Comparison of ENCODE assay signal across 12 cellular contexts in the genomic region with DNA sequence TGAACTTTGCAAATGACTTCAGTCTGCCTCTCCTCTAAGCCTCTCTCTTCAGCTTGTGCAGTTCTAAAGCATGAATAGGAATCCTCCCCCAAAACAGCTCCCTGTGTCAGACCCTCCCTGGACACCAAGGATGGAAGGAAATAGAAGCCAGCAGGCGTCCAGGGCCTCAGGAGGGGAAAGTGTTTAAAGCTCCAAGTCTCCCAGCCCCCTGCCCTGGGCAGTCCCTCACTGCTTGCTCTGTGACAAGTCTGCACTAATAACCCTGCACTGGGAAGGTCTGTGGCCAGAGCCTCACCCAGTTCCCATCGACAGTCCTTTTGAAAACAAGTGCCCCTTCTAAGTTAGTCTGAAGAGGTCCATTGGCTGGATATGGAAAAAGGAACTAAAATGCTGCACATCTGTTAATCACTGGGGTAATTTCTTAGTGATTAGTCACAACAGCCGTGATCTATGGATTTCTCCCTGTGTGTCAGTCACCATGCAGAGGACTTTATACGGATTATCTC.
DNase-seq lines count a peak whose midpoint lies in the region; TF ChIP-seq lines count a peak whose summit lies in the region.
"Had no signal": no experiment of that assay in that cellular context is flagged by ENCODE, and none has a peak within 500 bp of the region (broad histone marks: within the 10 kb centered on the region; RNA-seq: fewer than 3 reads in every experiment).

No MANE protein-coding gene starts in this region.

- POLR2A ChIA-PET in activated CD4-positive, alpha-beta memory T cell treated with anti-CD3 and anti-CD28 coated beads, Interleukin-2, amount 10 ng/mL, durations not matched to agents 7 days and 5 days (lab: Charles Lee) = no interaction called here

- H3K4me1 Mint-ChIP-seq in activated CD4-positive, alpha-beta memory T cell treated with anti-CD3 and anti-CD28 coated beads, Interleukin-2, amount 10 ng/mL, durations not matched to agents 7 days and 5 days = no peaks in the 10 kb centered on the region
- no peaks in the 10 kb centered on the region for H3K4me1 Mint-ChIP-seq in activated T-cell treated with anti-CD3 and anti-CD28 coated beads, Interleukin-2, amount 50 U/mL, for 24 hours (ENCODE audit: low read depth)
- no peaks in the 10 kb centered on the region for H3K4me1 Mint-ChIP-seq in Calu3 (ENCODE audit: low read depth, unreplicated experiment)

- no peaks in the 10 kb centered on the region for H4K20me1 ChIP-seq in fibroblast of lung (ENCODE audit: control insufficient read depth, extremely low read depth, insufficient read depth, low read length)

- peak overlapping the region; percentile 18 for H2AFZ ChIP-seq in fibroblast of lung (ENCODE audit: low read length)

- BruUV-seq in Calu3 (replicated peaks; lab: Mats Ljungman, UMichigan) = no TSS peak

- H3K27me3 ChIP-seq in fibroblast of lung (ENCODE audit: control insufficient read depth, insufficient read depth, low read length) (no peaks in the 10 kb centered on the region), vagina (no peaks in the 10 kb centered on the region)

- CTCF ChIA-PET in activated CD4-positive, alpha-beta memory T cell treated with anti-CD3 and anti-CD28 coated beads, Interleukin-2, amount 10 ng/mL, durations not matched to agents 7 days and 5 days (lab: Charles Lee) = no interaction called here
- CTCF ChIA-PET in Calu3 (lab: Charles Lee) = no interaction called here

- TF ChIP-seq CTCF in fibroblast of lung (conservative IDR thresholded peaks at IDR 0.05 in 1 of 2, IDR thresholded peaks at IDR 0.05 in 1 of 2; ENCODE audit: low read depth in 1 of 2, low read length in 2 of 2) (no peak), vagina (IDR thresholded peaks at IDR 0.05) (no peak), Calu3 (IDR thresholded peaks at IDR 0.05; ENCODE audit: unreplicated experiment) (no peak)

- no peaks in the 10 kb centered on the region for H3K36me3 ChIP-seq in fibroblast of lung (ENCODE audit: control insufficient read depth, insufficient read depth, low read length)
- no peaks in the 10 kb centered on the region for H3K36me3 ChIP-seq in vagina

- no peaks in the 10 kb centered on the region for H3K36me3 Mint-ChIP-seq in activated CD4-positive, alpha-beta memory T cell treated with anti-CD3 and anti-CD28 coated beads, Interleukin-2, amount 10 ng/mL, durations not matched to agents 7 days and 5 days (ENCODE audit: low read depth)
- H3K36me3 Mint-ChIP-seq in activated T-cell treated with anti-CD3 and anti-CD28 coated beads, Interleukin-2, amount 50 U/mL, for 24 hours (ENCODE audit: low read depth) = no peaks in the 10 kb centered on the region
- no peaks in the 10 kb centered on the region for H3K36me3 Mint-ChIP-seq in Calu3 (ENCODE audit: insufficient read depth, unreplicated experiment)

- H3K4me3 ChIP-seq in fibroblast of lung (replicated peaks in 1 of 4; ENCODE audit: control extremely low read depth in 1 of 4, insufficient read depth in 1 of 4, low read depth in 3 of 4, low read length in 4 of 4) (no peak overlapping the region), vagina (no peak overlapping the region)

- no peak for TF ChIP-seq POLR2A in vagina (IDR thresholded peaks at IDR 0.05)

- no peak overlapping the region for H3K27ac Mint-ChIP-seq in activated CD4-positive, alpha-beta memory T cell treated with anti-CD3 and anti-CD28 coated beads, Interleukin-2, amount 10 ng/mL, durations not matched to agents 7 days and 5 days
- no peak overlapping the region for H3K27ac Mint-ChIP-seq in activated T-cell treated with anti-CD3 and anti-CD28 coated beads, Interleukin-2, amount 50 U/mL, for 24 hours
- H3K27ac Mint-ChIP-seq in Calu3 (ENCODE audit: unreplicated experiment) = no peak overlapping the region

- H3K4me2 ChIP-seq in fibroblast of lung (ENCODE audit: extremely low read depth, insufficient read depth, low read length) = peak overlapping the region; percentile 75

- H3K9me3 Mint-ChIP-seq in activated CD4-positive, alpha-beta memory T cell treated with anti-CD3 and anti-CD28 coated beads, Interleukin-2, amount 10 ng/mL, durations not matched to agents 7 days and 5 days = peaks cover 8% of the 10 kb centered on the region
- H3K9me3 Mint-ChIP-seq in activated T-cell treated with anti-CD3 and anti-CD28 coated beads, Interleukin-2, amount 50 U/mL, for 24 hours = peaks cover 5% of the 10 kb centered on the region
- peaks cover 21% of the 10 kb centered on the region for H3K9me3 Mint-ChIP-seq in Calu3 (ENCODE audit: low read depth, unreplicated experiment)

- H3K4me3 Mint-ChIP-seq in activated CD4-positive, alpha-beta memory T cell treated with anti-CD3 and anti-CD28 coated beads, Interleukin-2, amount 10 ng/mL, durations not matched to agents 7 days and 5 days = no peak overlapping the region
- H3K4me3 Mint-ChIP-seq in activated T-cell treated with anti-CD3 and anti-CD28 coated beads, Interleukin-2, amount 50 U/mL, for 24 hours = no peak overlapping the region
- H3K4me3 Mint-ChIP-seq in Calu3 (ENCODE audit: low read depth, unreplicated experiment) = no peak overlapping the region

- no peak overlapping the region for H3K9ac ChIP-seq in fibroblast of lung (ENCODE audit: insufficient read depth, low read length)

- H3K9me3 ChIP-seq in fibroblast of lung (ENCODE audit: control insufficient read depth, insufficient read depth, low read depth, low read length) (no peaks in the 10 kb centered on the region), vagina (no peaks in the 10 kb centered on the region)

- H3K27ac ChIP-seq in fibroblast of lung (ENCODE audit: insufficient read depth, low read length) = peak overlapping the region; percentile 45
- peak overlapping the region; percentile 81 for H3K27ac ChIP-seq in vagina
- H3K27ac ChIP-seq: RWPE1 had no signal

- intact Hi-C loops in vagina (cut with DNase I) (no loop called here), Calu3 (cut with micrococcal nuclease; ENCODE audit: unreplicated experiment) (no loop called here)

- no peaks in the 10 kb centered on the region for H3K79me2 ChIP-seq in fibroblast of lung (ENCODE audit: control insufficient read depth, insufficient read depth, low read length)

- H3K4me1 ChIP-seq in fibroblast of lung (ENCODE audit: control insufficient read depth, extremely low read depth, insufficient read depth, low read length) (peaks cover 10% of the 10 kb centered on the region), vagina (peaks cover 49% of the 10 kb centered on the region)

- H3K27me3 Mint-ChIP-seq in activated CD4-positive, alpha-beta memory T cell treated with anti-CD3 and anti-CD28 coated beads, Interleukin-2, amount 10 ng/mL, durations not matched to agents 7 days and 5 days = no peaks in the 10 kb centered on the region
- no peaks in the 10 kb centered on the region for H3K27me3 Mint-ChIP-seq in activated T-cell treated with anti-CD3 and anti-CD28 coated beads, Interleukin-2, amount 50 U/mL, for 24 hours
- no peaks in the 10 kb centered on the region for H3K27me3 Mint-ChIP-seq in Calu3 (ENCODE audit: unreplicated experiment)

- DNase-seq in NCI-H82 (lab: John Stamatoyannopoulos, UW) = peak; percentile 65
- no peak for DNase-seq in NCI-H82 treated with DMSO at 0.1 percent for 48 hours (lab: John Stamatoyannopoulos, UW; ENCODE audit: unreplicated experiment)
- peak; percentile 36 to 75 for DNase-seq in fibroblast of lung (ENCODE audit: low read depth in 2 of 2)
- DNase-seq in myocyte (ENCODE audit: low read depth) = peak; percentile 18
- DNase-seq in vagina (ENCODE audit: extremely low spot score in 2 of 2) = no peak
- no peak for DNase-seq in activated CD4-positive, alpha-beta memory T cell treated with anti-CD3 and anti-CD28 coated beads, Interleukin-2, amount 10 ng/mL, durations not matched to agents 7 days and 5 days
- DNase-seq in activated T-cell treated with anti-CD3 and anti-CD28 coated beads, Interleukin-2, amount 50 U/mL, for 24 hours = no peak
- no peak for DNase-seq in Calu3
- DNase-seq: 8988T; activated effector memory CD4-positive, alpha-beta T cell treated with anti-CD3 and anti-CD28 coated beads, Interleukin-2, amount 50 U/mL, for 16 hours; NCI-H187 had no signal

Comparison
In these comparisons a context has a peak if more than half of its experiments do, and no peak if none do; other contexts are left out.
1. DNase-seq: peak in NCI-H82 (single experiment), fibroblast of lung (2 of 2) and myocyte (single experiment); none in NCI-H82 treated with DMSO at 0.1 percent for 48 hours (single experiment), vagina (0 of 2), activated CD4-positive, alpha-beta memory T cell treated with anti-CD3 and anti-CD28 coated beads, Interleukin-2, amount 10 ng/mL, durations not matched to agents 7 days and 5 days (single experiment), activated T-cell treated with anti-CD3 and anti-CD28 coated beads, Interleukin-2, amount 50 U/mL, for 24 hours (single experiment) and Calu3 (single experiment).